In the genomic region with DNA sequence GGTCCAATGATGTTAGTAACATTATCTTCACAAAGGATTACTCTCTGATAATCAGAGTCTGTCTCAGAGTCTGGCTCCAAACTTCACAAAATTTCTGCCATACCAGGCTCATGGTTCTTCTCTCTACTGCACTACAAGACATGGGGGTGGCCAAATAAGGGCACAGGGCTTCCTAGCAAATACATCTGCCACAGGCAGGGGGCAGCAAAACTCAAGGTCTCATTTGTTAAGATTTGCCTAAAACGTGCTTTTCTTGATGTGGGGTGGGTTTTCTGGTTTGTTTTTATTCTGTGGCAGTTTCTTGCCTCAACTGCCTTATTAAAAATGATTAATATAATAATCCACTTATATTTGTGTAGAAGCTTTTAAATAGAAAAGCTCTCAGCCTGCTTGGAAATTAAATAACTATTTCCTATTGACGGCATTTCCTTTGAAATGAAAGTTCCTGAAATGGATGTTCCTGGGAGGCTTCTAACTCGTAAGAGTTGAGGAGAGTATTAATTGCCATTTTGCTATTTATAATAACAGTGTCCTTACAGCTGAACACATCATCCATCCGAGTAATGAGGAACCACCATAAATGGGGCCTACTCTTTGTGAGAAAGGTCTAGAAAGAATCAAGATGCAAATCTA, we compare ENCODE assay signal across 8 cellular contexts. TPM values are rescaled to one million over a fixed set of nuclear protein-coding genes. Genes with fewer than 3 reads are reported as not detected.
A peak's percentile ranks its signal among the peaks of the same experiment; 100 is the strongest.
DNase-seq lines count a peak whose midpoint lies in the region; ATAC-seq and TF ChIP-seq lines count a peak whose summit lies in the region.

No MANE protein-coding gene starts in this region.

- H3K36me3 Mint-ChIP-seq in activated CD4-positive, alpha-beta T cell treated with anti-CD3 and anti-CD28 coated beads for 36 hours (ENCODE audit: low read depth) = no peaks in the 10 kb centered on the region

- no peaks in the 10 kb centered on the region for H3K4me1 Mint-ChIP-seq in activated CD4-positive, alpha-beta T cell treated with anti-CD3 and anti-CD28 coated beads for 36 hours
- no peaks in the 10 kb centered on the region for H3K4me1 Mint-ChIP-seq in stimulated activated naive CD8-positive, alpha-beta T cell treated with anti-CD3 and anti-CD28 coated beads, Interleukin-15, amount 100 ng/mL, for 72 hours

- H3K27ac Mint-ChIP-seq in activated CD4-positive, alpha-beta T cell treated with anti-CD3 and anti-CD28 coated beads for 36 hours = no peak overlapping the region
- H3K27ac Mint-ChIP-seq in stimulated activated naive CD8-positive, alpha-beta T cell treated with anti-CD3 and anti-CD28 coated beads, Interleukin-15, amount 100 ng/mL, for 72 hours = no peak overlapping the region

- ATAC-seq in HG02981 (IDR thresholded peaks at IDR 0.05; ENCODE audit: unreplicated experiment) = peak; percentile 91
- ATAC-seq in activated CD4-positive, alpha-beta T cell treated with anti-CD3 and anti-CD28 coated beads for 36 hours = peak; percentile 71
- peak; percentile 81 for ATAC-seq in stimulated activated naive CD8-positive, alpha-beta T cell treated with anti-CD3 and anti-CD28 coated beads, Interleukin-15, amount 100 ng/mL, for 72 hours
- ATAC-seq in HG02571 (IDR thresholded peaks at IDR 0.05; ENCODE audit: unreplicated experiment) = no peak

- TF ChIP-seq CTCF in GM06990 (IDR thresholded peaks at IDR 0.05; ENCODE audit: insufficient read depth, low read length, poor library complexity, severe bottlenecking) (peak; percentile 73), dorsolateral prefrontal cortex (IDR thresholded peaks at IDR 0.05 in 54 of 56, conservative IDR thresholded peaks at IDR 0.05 in 2 of 56; ENCODE audit: low read depth in 1 of 56, partially characterized antibody in 56 of 56) (peak; percentile 41 to 78 (median 64))

- no peaks in the 10 kb centered on the region for H3K9me3 Mint-ChIP-seq in activated CD4-positive, alpha-beta T cell treated with anti-CD3 and anti-CD28 coated beads for 36 hours (ENCODE audit: low read depth)
- H3K9me3 Mint-ChIP-seq in stimulated activated naive CD8-positive, alpha-beta T cell treated with anti-CD3 and anti-CD28 coated beads, Interleukin-15, amount 100 ng/mL, for 72 hours = no peaks in the 10 kb centered on the region

- no peak overlapping the region for H3K4me3 ChIP-seq in GM06990 (replicated peaks; ENCODE audit: low read depth, low read length)
- no peak overlapping the region for H3K4me3 ChIP-seq in dorsolateral prefrontal cortex

- CTCF ChIA-PET in activated CD4-positive, alpha-beta T cell treated with anti-CD3 and anti-CD28 coated beads for 36 hours (lab: Charles Lee) = interaction anchor here (0.6 to 4.1 kb wide), 52 partner anchors 9 to 1532 kb away, joined by 3 to 88 read pairs (median 4); no protein-coding TSS in a partner anchor

- POLR2A ChIA-PET in activated CD4-positive, alpha-beta T cell treated with anti-CD3 and anti-CD28 coated beads for 36 hours (lab: Charles Lee) = no interaction called here

- no peak overlapping the region for H3K27ac ChIP-seq in dorsolateral prefrontal cortex

- H3K4me3 Mint-ChIP-seq in activated CD4-positive, alpha-beta T cell treated with anti-CD3 and anti-CD28 coated beads for 36 hours = no peak overlapping the region
- no peak overlapping the region for H3K4me3 Mint-ChIP-seq in stimulated activated naive CD8-positive, alpha-beta T cell treated with anti-CD3 and anti-CD28 coated beads, Interleukin-15, amount 100 ng/mL, for 72 hours

- peaks cover 8% of the 10 kb centered on the region for H3K27me3 Mint-ChIP-seq in activated CD4-positive, alpha-beta T cell treated with anti-CD3 and anti-CD28 coated beads for 36 hours
- H3K27me3 Mint-ChIP-seq in stimulated activated naive CD8-positive, alpha-beta T cell treated with anti-CD3 and anti-CD28 coated beads, Interleukin-15, amount 100 ng/mL, for 72 hours = peaks cover 7% of the 10 kb centered on the region

- DNase-seq in GM06990 (ENCODE audit: extremely low read depth, insufficient read length) (no peak), NCI-H2196 treated with DMSO at 0.1 percent for 48 hours (lab: John Stamatoyannopoulos, UW; ENCODE audit: unreplicated experiment) (peak; percentile 35), dorsolateral prefrontal cortex (peak in 3 of 10 donors; percentile 9 to 29 (median 25)), midbrain (lab: John Stamatoyannopoulos, UW) (peak; percentile 35)
- peak; percentile 80 for DNase-seq in activated CD4-positive, alpha-beta T cell treated with anti-CD3 and anti-CD28 coated beads for 36 hours
- DNase-seq in stimulated activated naive CD8-positive, alpha-beta T cell treated with anti-CD3 and anti-CD28 coated beads, Interleukin-15, amount 100 ng/mL, for 72 hours = peak; percentile 45 to 60

- H3K27me3 ChIP-seq in GM06990 (replicated peaks; ENCODE audit: control insufficient read depth, insufficient read depth, low read length) (peaks cover 3% of the 10 kb centered on the region; the same call in 1 of the 2 replicates), dorsolateral prefrontal cortex (peaks cover 0 to 8% (median 0%) of the 10 kb centered on the region in 45 donors)

- intact Hi-C loops in activated CD4-positive, alpha-beta T cell treated with anti-CD3 and anti-CD28 coated beads for 36 hours (cut with DNase I, micrococcal nuclease) = loop anchor here (1.0 to 5.0 kb wide), 4 partner anchors 63 to 1531 kb away; no protein-coding TSS in a partner anchor
- intact Hi-C loops in dorsolateral prefrontal cortex (cut with DNase I) = loop anchor here in 1 of 2 donors (5.0 kb wide), 1 partner anchor 61 kb away; no protein-coding TSS in a partner anchor

- H3K36me3 ChIP-seq in GM06990 (ENCODE audit: control insufficient read depth, insufficient read depth, low read length) = no peaks in the 10 kb centered on the region

RNA-seq across cellular contexts. Expression of gene SST, which starts 53.8 kb away (rescaled TPM):
- total RNA-seq in activated CD4-positive, alpha-beta T cell treated with anti-CD3 and anti-CD28 coated beads for 36 hours = not detected
- 10 to 100 TPM in 104 of 120 experiments, 1 to 10 TPM in 16; 2.8 to 96.1 (median 23.4) TPM for total RNA-seq in dorsolateral prefrontal cortex
